In the genomic region with DNA sequence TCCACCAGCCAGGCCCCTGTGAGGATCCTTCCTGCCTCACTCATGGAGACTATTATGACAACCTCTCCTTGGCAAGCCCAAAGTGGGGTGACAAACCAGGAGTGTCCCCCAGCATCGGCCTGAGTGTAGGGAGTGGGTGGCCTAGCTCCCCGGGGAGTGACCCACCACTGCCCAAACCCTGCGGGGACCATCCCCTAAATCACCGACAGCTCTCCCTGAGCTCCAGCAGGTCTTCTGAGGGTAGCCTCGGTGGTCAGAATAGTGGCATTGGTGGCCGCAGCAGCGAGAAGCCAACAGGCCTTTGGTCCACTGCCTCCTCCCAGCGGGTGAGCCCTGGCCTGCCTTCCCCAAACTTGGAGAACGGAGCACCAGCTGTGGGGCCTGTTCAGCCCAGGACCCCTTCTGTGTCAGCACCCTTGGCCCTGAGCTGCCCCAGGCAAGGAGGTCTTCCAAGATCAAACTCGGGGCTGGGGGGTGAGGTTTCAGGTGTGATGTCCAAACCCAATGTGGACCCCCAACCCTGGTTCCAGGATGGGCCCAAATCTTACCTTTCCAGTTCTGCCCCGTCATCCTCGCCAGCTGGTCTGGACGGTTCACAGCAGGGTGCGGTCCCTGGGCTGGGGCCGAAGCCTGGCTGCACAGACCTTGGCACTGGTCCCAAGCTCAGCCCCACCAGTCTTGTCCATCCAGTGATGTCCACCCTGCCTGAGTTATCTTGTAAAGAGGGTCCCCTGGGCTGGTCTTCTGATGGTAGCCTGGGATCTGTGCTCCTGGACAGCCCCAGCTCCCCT, we compare ENCODE assay signal across 8 cellular contexts. TPM values are rescaled to one million over a fixed set of nuclear protein-coding genes. Genes with fewer than 3 reads are reported as not detected.
DNase-seq lines count a peak whose midpoint lies in the region; FAIRE-seq and TF ChIP-seq lines count a peak whose summit lies in the region.

No MANE protein-coding gene starts in this region.

- no peak overlapping the region for H3K27ac ChIP-seq in H1 (ENCODE audit: low read depth, low read length)
- peak overlapping the region; percentile 57 for H3K27ac ChIP-seq in osteoblast (ENCODE audit: low read depth, low read length)

- H3K79me2 ChIP-seq in H1 (ENCODE audit: control insufficient read depth in 1 of 2, insufficient read depth in 2 of 2, low read length in 2 of 2) (peaks cover 0 to 54% of the 10 kb centered on the region in 2 experiments; a peak in 2 of 4 replicates), osteoblast (ENCODE audit: insufficient read depth, low read length) (peaks cover 65% of the 10 kb centered on the region)

- H3K4ac ChIP-seq in H1 (replicated peaks; ENCODE audit: insufficient read length, low read depth, low read length), result no peak overlapping the region

- no peak for TF ChIP-seq RAD21 in Ishikawa (IDR thresholded peaks at IDR 0.05; ENCODE audit: low read depth)
- TF ChIP-seq RAD21 in H1 (IDR thresholded peaks at IDR 0.05 in 1 of 2, conservative IDR thresholded peaks at IDR 0.05 in 1 of 2; ENCODE audit: low read depth in 2 of 2, low read length in 2 of 2), result no peak

- peaks cover 4 to 12% of the 10 kb centered on the region in 2 experiments for H4K20me1 ChIP-seq in H1 (replicated peaks in 1 of 2; ENCODE audit: control insufficient read depth in 1 of 2, insufficient read depth in 2 of 2, low read length in 2 of 2)
- peaks cover 34% of the 10 kb centered on the region for H4K20me1 ChIP-seq in osteoblast (ENCODE audit: insufficient read depth, low read length)

- H3K9me3 ChIP-seq in H1 (ENCODE audit: insufficient read depth in 2 of 2, low read depth in 1 of 2, low read length in 1 of 2), result peaks cover 7 to 11% of the 10 kb centered on the region in 2 experiments; a peak in 2 of 4 replicates
- H3K9me3 ChIP-seq in osteoblast (ENCODE audit: low read depth, low read length), result no peaks in the 10 kb centered on the region

- TF ChIP-seq CTCF in GM12875 (IDR thresholded peaks at IDR 0.05; ENCODE audit: borderline replicate concordance, insufficient read depth, low read depth, low read length) (no peak), H1 (IDR thresholded peaks at IDR 0.05; ENCODE audit: control extremely low read depth in 1 of 3, insufficient read depth in 1 of 3, low read depth in 1 of 3, low read length in 3 of 3) (no peak), osteoblast (IDR thresholded peaks at IDR 0.05; ENCODE audit: extremely low read depth, low read depth, low read length) (no peak)

- H3K4me1 ChIP-seq in H1 (replicated peaks in 1 of 4; ENCODE audit: control insufficient read depth in 3 of 4, insufficient read depth in 4 of 4, low read length in 3 of 4), result peaks cover 0 to 20% (median 10%) of the 10 kb centered on the region in 4 experiments; a peak in 6 of 7 replicates
- H3K4me1 ChIP-seq in osteoblast (ENCODE audit: insufficient read depth, low read length), result peaks cover 56% of the 10 kb centered on the region

- peak overlapping the region; percentile 52 to 92 for H3K4me2 ChIP-seq in H1 (ENCODE audit: insufficient read depth in 1 of 2, low read depth in 2 of 2, low read length in 2 of 2)
- peak overlapping the region; percentile 96 for H3K4me2 ChIP-seq in osteoblast (ENCODE audit: insufficient read depth, low read length)

- H2BK5ac ChIP-seq in H1 (ENCODE audit: low read depth, low read length), result no peak overlapping the region

- peaks cover 7% of the 10 kb centered on the region; the same call in 1 of the 2 replicates for H3K23me2 ChIP-seq in H1 (ENCODE audit: low read depth, low read length)

- POLR2A ChIA-PET in H1 (lab: Charles Lee; ENCODE audit: partially characterized antibody), result interaction anchor here (1.0 to 2.1 kb wide), 5 partner anchors 11 to 86 kb away, joined by 3 to 5 read pairs (median 3); no protein-coding TSS in a partner anchor

- peaks cover 25% of the 10 kb centered on the region for H3K79me1 ChIP-seq in H1 (ENCODE audit: low read depth, low read length)

- H2AK5ac ChIP-seq in H1 (ENCODE audit: low read depth, low read length), result 0 out of 2 replicates have a peak overlapping the region, but pooled peaks have one; percentile 76

- no peak for FAIRE-seq in H1 (lab: Jason Lieb, UNC)

- 92% methylated on average over 15 of the region's 15 CpGs; no CpG with 5 or more reads in 1 of the 2 experiments for WGBS in H1 (ENCODE audit: extremely low coverage in 1 of 2, insufficient coverage in 1 of 2, insufficient read length in 1 of 2, insufficient replicate concordance in 2 of 2, low coverage in 1 of 2, low lambda C conversion rate in 2 of 2, missing lambda C conversion rate in 1 of 2), 2 experiments

- H4K8ac ChIP-seq in H1 (ENCODE audit: extremely low read depth, insufficient read depth, low read length), result peak overlapping the region; percentile 76

- H3K18ac ChIP-seq in H1 (ENCODE audit: extremely low read depth, low read length), result no peak overlapping the region

- H4K91ac ChIP-seq in H1 (replicated peaks; ENCODE audit: insufficient read length, low read length), result no peak overlapping the region

- no peak overlapping the region for H3K9ac ChIP-seq in H1 (replicated peaks in 1 of 4; ENCODE audit: extremely low read depth in 1 of 4, low read depth in 3 of 4, low read length in 3 of 4)

- H3K4me3 ChIP-seq in GM12875 (ENCODE audit: low read depth, low read length) (peak overlapping the region; percentile 59), H1 (ENCODE audit: extremely low read depth in 1 of 4, insufficient read depth in 2 of 4, low read depth in 3 of 4, low read length in 4 of 4) (peak overlapping the region in 1 of 4 experiments; percentile 35; a peak in 2 of 8 replicates), osteoblast (ENCODE audit: insufficient read depth, low read length) (peak overlapping the region; percentile 80)

- no peak overlapping the region for H2BK15ac ChIP-seq in H1 (ENCODE audit: low read length)

- TF ChIP-seq POLR2A in H1 (IDR thresholded peaks at IDR 0.05; ENCODE audit: control extremely low read depth in 1 of 2, low read depth in 2 of 2, low read length in 2 of 2), result no peak

- no peak overlapping the region for H3K14ac ChIP-seq in H1 (ENCODE audit: insufficient read length)

- H2BK12ac ChIP-seq in H1 (ENCODE audit: low read depth, low read length), result no peak overlapping the region

- H2BK20ac ChIP-seq in H1 (ENCODE audit: low read length), result no peak overlapping the region

- CTCF ChIA-PET in H1 (lab: Charles Lee; ENCODE audit: partially characterized antibody), result interaction anchor here (0.6 to 5.0 kb wide), 10 partner anchors 10 to 558 kb away, joined by 3 to 37 read pairs (median 4); no protein-coding TSS in a partner anchor

- no peak overlapping the region for H3K23ac ChIP-seq in H1 (ENCODE audit: insufficient read length)

- H3K27me3 ChIP-seq in H1 (replicated peaks in 1 of 4; ENCODE audit: control insufficient read depth in 3 of 4, extremely low read depth in 1 of 4, insufficient read depth in 3 of 4, low read length in 3 of 4) (no peaks in the 10 kb centered on the region; a peak in 2 of 7 replicates), osteoblast (ENCODE audit: insufficient read depth, low read length) (no peaks in the 10 kb centered on the region)

- TF ChIP-seq EP300 in Ishikawa (IDR thresholded peaks at IDR 0.05; ENCODE audit: borderline replicate concordance) (no peak), H1 (IDR thresholded peaks at IDR 0.05; ENCODE audit: borderline replicate concordance in 1 of 2, low read depth in 2 of 2, low read length in 2 of 2) (no peak)

- H2AFZ ChIP-seq in H1 (ENCODE audit: low read length) (no peak overlapping the region), osteoblast (ENCODE audit: low read length) (no peak overlapping the region)

- no peak overlapping the region for H3K56ac ChIP-seq in H1 (replicated peaks; ENCODE audit: insufficient read length, low read depth, low read length)

- no peak overlapping the region for H4K5ac ChIP-seq in H1 (ENCODE audit: insufficient read length, low read depth, low read length)

- H3K36me3 ChIP-seq in H1 (ENCODE audit: control insufficient read depth in 2 of 4, insufficient read depth in 4 of 4, low read length in 3 of 4) (no peaks in the 10 kb centered on the region), osteoblast (ENCODE audit: insufficient read depth, low read length) (no peaks in the 10 kb centered on the region)

- DNase-seq in H1 (ENCODE audit: low read depth in 1 of 2, low spot score in 2 of 2) (no peak), osteoblast (ENCODE audit: insufficient read length, low spot score, missing footprints) (peak; percentile 89), NCI-H345 (lab: John Stamatoyannopoulos, UW) (no peak), NCI-H2171 (lab: John Stamatoyannopoulos, UW) (no peak), DMS53 treated with DMSO at 0.1 percent for 48 hours (lab: John Stamatoyannopoulos, UW; ENCODE audit: unreplicated experiment) (no peak)
- DNase-seq in activated CD4-positive, alpha-beta T cell treated with anti-CD3 and anti-CD28 coated beads, Interleukin-2, amount 50 U/mL, for 1 hour, result no peak

- H2BK120ac ChIP-seq in H1 (replicated peaks; ENCODE audit: low read depth, low read length), result no peak overlapping the region

TF ChIP-seq in Ishikawa, 13 proteins besides CTCF, POLR2A, EP300 and RAD21:
- TF ChIP-seq CEBPB (IDR thresholded peaks at IDR 0.05), result no peak
- TF ChIP-seq, protein P1, sequence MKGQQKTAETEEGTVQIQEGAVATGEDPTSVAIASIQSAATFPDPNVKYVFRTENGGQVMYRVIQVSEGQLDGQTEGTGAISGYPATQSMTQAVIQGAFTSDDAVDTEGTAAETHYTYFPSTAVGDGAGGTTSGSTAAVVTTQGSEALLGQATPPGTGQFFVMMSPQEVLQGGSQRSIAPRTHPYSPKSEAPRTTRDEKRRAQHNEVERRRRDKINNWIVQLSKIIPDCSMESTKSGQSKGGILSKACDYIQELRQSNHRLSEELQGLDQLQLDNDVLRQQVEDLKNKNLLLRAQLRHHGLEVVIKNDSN (IDR thresholded peaks at IDR 0.05), result no peak
- TF ChIP-seq NFIC (IDR thresholded peaks at IDR 0.05), result peak; percentile 69
TF ChIP-seq in Ishikawa: peak in this region for 1.

TF ChIP-seq in H1, 55 proteins besides CTCF, POLR2A, EP300 and RAD21 (continues in another document):
- no peak for TF ChIP-seq MAX (IDR thresholded peaks at IDR 0.05)
- TF ChIP-seq SAP30 (IDR thresholded peaks at IDR 0.05; ENCODE audit: insufficient read depth, insufficient replicate concordance, low read length), result no peak
- TF ChIP-seq JUND (IDR thresholded peaks at IDR 0.05; ENCODE audit: low read length), result no peak

RNA-seq across cellular contexts. Expression of gene LIMD1, which starts 1.0 kb away (rescaled TPM):
- total RNA-seq in H1 (2021; fragmentation: NEBNext Ultra II Directional; extraction: Animal tissue kit (Norgen Biotek cat#: 25700)), result 29.7 and 33.6 TPM in 2 replicates
- 11.4 and 13.5 TPM in 2 replicates for polyA plus RNA-seq in H1 (2011; rRNA removed)
- polyA plus RNA-seq in H1 (2011; cell fraction: cytosol; rRNA removed), result 12.3 TPM
- polyA plus RNA-seq in H1 (2011; cell fraction: nucleus; rRNA removed), result 28.9 TPM
- 11.8 to 21.0 TPM (median 15.1 TPM) in 4 replicates for polyA plus RNA-seq in H1 (2012, experiment 1 of 2)
- 6.2 TPM for polyA plus RNA-seq in H1 (2012, experiment 2 of 2)
- polyA plus RNA-seq in H1 (2013, experiment 1 of 2), result 9.1 TPM
- polyA plus RNA-seq in H1 (2013, experiment 2 of 2), result 8.6 TPM
- 59.1 and 59.3 TPM in 2 replicates for polyA minus RNA-seq in H1 (2011; rRNA and poly(A)+ RNA removed)
- 23.7 TPM for polyA minus RNA-seq in H1 (2011; cell fraction: cytosol; rRNA and poly(A)+ RNA removed)
- 26.6 TPM for polyA minus RNA-seq in H1 (2011; cell fraction: nucleus; rRNA and poly(A)+ RNA removed)
- total RNA-seq in osteoblast, result 14.4 and 17.4 TPM in 2 replicates
